Comparison of ENCODE assay signal across 8 cellular contexts in genomic region chr1:46223472-46223943, GRCh38. TPM values are rescaled to one million over a fixed set of nuclear protein-coding genes. Genes with fewer than 3 reads are reported as not detected.
DNase-seq lines count a peak whose midpoint lies in the region; ATAC-seq, FAIRE-seq and TF ChIP-seq lines count a peak whose summit lies in the region.

No MANE protein-coding gene starts in this region.

- H3K4me1 ChIP-seq in GM12878 (ENCODE audit: control insufficient read depth, insufficient read depth, low read length): no peaks in the 10 kb centered on the region
- H3K4me1 ChIP-seq in iPS DF 6.9 (ENCODE audit: control insufficient read depth, insufficient read depth, low read length): peaks cover 3% of the 10 kb centered on the region; the same call in 1 of the 2 replicates
- peaks cover 7% of the 10 kb centered on the region for H3K4me1 ChIP-seq in smooth muscle cell (ENCODE audit: low read depth)

- H3K79me2 ChIP-seq in GM12878 (ENCODE audit: control insufficient read depth, insufficient read depth, low read length) (no peaks in the 10 kb centered on the region), smooth muscle cell (ENCODE audit: low read depth) (no peaks in the 10 kb centered on the region)

- CTCF ChIA-PET in GM12878 (lab: Yijun Ruan, JAX): interaction anchor here (0.6 to 9.7 kb wide), 65 partner anchors 8 to 648 kb away, joined by 3 to 123 read pairs (median 4); partner anchors contain the start of genes GPBP1L1, LRRC41, LURAP1 and POMGNT1

- no peaks in the 10 kb centered on the region for H3K27me3 ChIP-seq in GM12878 (replicated peaks in 1 of 2; ENCODE audit: control insufficient read depth in 2 of 2, insufficient read depth in 2 of 2, low read length in 1 of 2)
- no peaks in the 10 kb centered on the region for H3K27me3 ChIP-seq in iPS DF 6.9 (ENCODE audit: control insufficient read depth, insufficient read depth, low read length)
- H3K27me3 ChIP-seq in smooth muscle cell (ENCODE audit: low read depth): no peaks in the 10 kb centered on the region

- in situ Hi-C loops in GM12878 (cut with MboI): no loop called here

- H2AFZ ChIP-seq in GM12878 (ENCODE audit: control insufficient read depth, low read depth, low read length) (peak overlapping the region; percentile 58), smooth muscle cell (ENCODE audit: low read depth) (no peak overlapping the region)

- H3K9me3 ChIP-seq in GM12878 (replicated peaks; ENCODE audit: control insufficient read depth, insufficient read depth, low read length) (no peaks in the 10 kb centered on the region), iPS DF 6.9 (ENCODE audit: control insufficient read depth, insufficient read depth, low read length) (no peaks in the 10 kb centered on the region), smooth muscle cell (replicated peaks; ENCODE audit: low read depth) (no peaks in the 10 kb centered on the region)

- no peak overlapping the region for H3K27ac ChIP-seq in GM12878 (ENCODE audit: control insufficient read depth, insufficient read depth)
- no peak overlapping the region for H3K27ac ChIP-seq in iPS DF 6.9 (ENCODE audit: low read length)
- H3K27ac ChIP-seq in smooth muscle cell (ENCODE audit: low read depth): no peak overlapping the region

- POLR2A ChIA-PET in GM12878 (lab: Charles Lee): interaction anchor here (1.0 to 1.5 kb wide), 2 partner anchors 24 to 184 kb away, joined by 3 to 9 read pairs; no protein-coding TSS in a partner anchor

- TF ChIP-seq CTCF in GM12878 (IDR thresholded peaks at IDR 0.05 in 2 of 3, conservative IDR thresholded peaks at IDR 0.05 in 1 of 3; ENCODE audit: control insufficient read depth in 2 of 3, extremely low read depth in 1 of 3, insufficient read depth in 1 of 3, low read depth in 3 of 3, low read length in 3 of 3) (peak; percentile 82 to 99 (median 89)), smooth muscle cell (IDR thresholded peaks at IDR 0.05; ENCODE audit: borderline replicate concordance, insufficient read depth, poor library complexity, severe bottlenecking) (peak; percentile 95)

- peak; percentile 92 for FAIRE-seq in GM12878 (lab: Jason Lieb, UNC)

- H3K9ac ChIP-seq in GM12878 (ENCODE audit: control insufficient read depth, insufficient read depth, low read length) (no peak overlapping the region), smooth muscle cell (ENCODE audit: low read depth) (no peak overlapping the region)

- no peak for TF ChIP-seq POLR2A in GM12878 (IDR thresholded peaks at IDR 0.05; ENCODE audit: low read depth, low read length)

- ATAC-seq in HG02571 (IDR thresholded peaks at IDR 0.05; ENCODE audit: unreplicated experiment): peak; percentile 69
- ATAC-seq in GM12878: peak; percentile 99
- no peak for ATAC-seq in GM18861 (IDR thresholded peaks at IDR 0.05; ENCODE audit: unreplicated experiment)

- H3K4me3 ChIP-seq in GM12878: no peak overlapping the region
- no peak overlapping the region for H3K4me3 ChIP-seq in iPS DF 6.9 (ENCODE audit: low read length)
- no peak overlapping the region for H3K4me3 ChIP-seq in smooth muscle cell

- SMC1A ChIA-PET in GM12878 (lab: Charles Lee; ENCODE audit: uncharacterized antibody, unreplicated experiment): interaction anchor here (0.5 to 5.9 kb wide), 28 partner anchors 9 to 298 kb away, joined by 3 to 52 read pairs (median 4); partner anchors contain the start of genes LURAP1, P3R3URF, RAD54L and TSPAN1

- 5% methylated on average over 6 of the region's 6 CpGs for WGBS in GM12878 (ENCODE audit: insufficient coverage, insufficient replicate concordance, low lambda C conversion rate, missing lambda C conversion rate)
- WGBS in iPS DF 6.9 (ENCODE audit: insufficient coverage, insufficient read length): no CpG with 5 or more reads among the region's 6 CpGs
- 20% methylated on average over 6 of the region's 6 CpGs for WGBS in smooth muscle cell (ENCODE audit: low lambda C conversion rate)

- intact Hi-C loops in GM12878 (cut with micrococcal nuclease; ENCODE audit: unreplicated experiment): loop anchor here (1.0 kb wide), 2 partner anchors 43 to 186 kb away; no protein-coding TSS in a partner anchor

- H3K4me2 ChIP-seq in GM12878 (ENCODE audit: control insufficient read depth, insufficient read depth) (no peak overlapping the region), smooth muscle cell (no peak overlapping the region)

- peak; percentile 85 for TF ChIP-seq RAD21 in GM12878 (IDR thresholded peaks at IDR 0.05; ENCODE audit: insufficient read depth, low read depth, low read length)

- H3F3A ChIP-seq in smooth muscle cell (ENCODE audit: low read depth): no peaks in the 10 kb centered on the region

- H4K20me1 ChIP-seq in GM12878 (ENCODE audit: control insufficient read depth, insufficient read depth) (no peaks in the 10 kb centered on the region), smooth muscle cell (ENCODE audit: low read depth) (no peaks in the 10 kb centered on the region)

- no TSS peak for BruUV-seq in GM12878 (replicated peaks; lab: Mats Ljungman, UMichigan)

- DNase-seq in EH (ENCODE audit: low read depth): peak; percentile 90
- DNase-seq in NCI-H1930 (lab: John Stamatoyannopoulos, UW): peak; percentile 49 to 65
- peak; percentile 83 for DNase-seq in T1000 (lab: John Stamatoyannopoulos, UW)
- DNase-seq in GM12878 (ENCODE audit: low read depth, low spot score): no peak
- peak; percentile 70 for DNase-seq in iPS DF 6.9 (ENCODE audit: low read depth, low spot score)
- no peak for DNase-seq in smooth muscle cell (lab: John Stamatoyannopoulos, UW; ENCODE audit: unreplicated experiment)

- no peak for TF ChIP-seq EP300 in GM12878 (IDR thresholded peaks at IDR 0.05; ENCODE audit: borderline replicate concordance in 1 of 2, control insufficient read depth in 1 of 2, low read depth in 2 of 2, low read length in 2 of 2)

- RAD21 ChIA-PET in GM12878 (lab: Charles Lee; ENCODE audit: unreplicated experiment): interaction anchor here (0.8 to 5.1 kb wide), 17 partner anchors 9 to 648 kb away, joined by 3 to 63 read pairs (median 5); partner anchors contain the start of genes P3R3URF, POMGNT1 and RAD54L

- H3K36me3 ChIP-seq in GM12878 (ENCODE audit: control insufficient read depth in 2 of 2, insufficient read depth in 2 of 2, low read length in 1 of 2): no peaks in the 10 kb centered on the region
- H3K36me3 ChIP-seq in iPS DF 6.9 (ENCODE audit: control insufficient read depth, insufficient read depth, low read length): peaks cover 3% of the 10 kb centered on the region; the same call in 1 of the 2 replicates
- H3K36me3 ChIP-seq in smooth muscle cell (ENCODE audit: low read depth): no peaks in the 10 kb centered on the region

RNA-seq across cellular contexts. Expression of gene LURAP1, which starts 20.4 kb away (rescaled TPM):
- total RNA-seq in GM12878 (2013; cell fraction: nucleolus; rRNA removed): not detected in 2 replicates
- total RNA-seq in GM12878 (2014; rRNA removed) (0.22 and 0.40 TPM in 2 replicates), GM12878 (2014; rRNA removed; fragmentation: Illumina TruSeq; extraction: Trizol) (0.13 and 0.18 TPM in 2 replicates), GM12878 (2021) (0.24 and 0.41 TPM in 2 replicates), smooth muscle cell (0.67 and 3.2 TPM in 2 replicates)
- polyA plus RNA-seq in GM12878 (2011; ENCODE audit: low read depth): not detected
- polyA plus RNA-seq in GM12878 (2011; rRNA removed) (0.03 TPM in 1 of 2 replicates, not detected in the other), GM12878 (2014; fragmentation: Illumina TruSeq; extraction: Trizol) (0.06 and 0.24 TPM in 2 replicates), GM12878 (2014; fragmentation: Nextera tagmentation; extraction: Ambion mirVana) (under 1 TPM; 0.03 to 0.05 TPM), GM12878 (2014; rRNA removed) (0.20 and 0.50 TPM in 2 replicates), GM12878 (2016; fragmentation: Nextera tagmentation; extraction: Ambion mirVana) (under 1 TPM; 0.09 to 0.19 TPM), smooth muscle cell (0.85 and 1.4 TPM in 2 replicates)
- polyA plus RNA-seq in GM12878 (2011; cell fraction: cytosol; rRNA removed): 0.05 TPM in 1 of 2 replicates, not detected in the other
- 0.09 TPM in 1 of 2 replicates, not detected in the other for polyA plus RNA-seq in GM12878 (2011; cell fraction: nucleus; rRNA removed)
- polyA plus RNA-seq in GM12878 (2012): 0.07 TPM in 1 of 2 replicates, not detected in the other
- not detected in 2 replicates for polyA minus RNA-seq in GM12878 (2011; rRNA and poly(A)+ RNA removed)
- not detected in 2 replicates for polyA minus RNA-seq in GM12878 (2011; cell fraction: cytosol; rRNA and poly(A)+ RNA removed)
- polyA minus RNA-seq in GM12878 (2011; cell fraction: nucleus; rRNA and poly(A)+ RNA removed): not detected in 2 replicates

RNA-seq across cellular contexts. Expression of gene RAD54L, which starts 24.1 kb away (rescaled TPM):
- total RNA-seq in GM12878 (2013; cell fraction: nucleolus; rRNA removed): 15.3 and 17.4 TPM in 2 replicates
- total RNA-seq in GM12878 (2014; rRNA removed) (15.8 TPM in 2 replicates), GM12878 (2014; rRNA removed; fragmentation: Illumina TruSeq; extraction: Trizol) (12.4 and 12.9 TPM in 2 replicates), GM12878 (2021) (34.0 and 34.7 TPM in 2 replicates), smooth muscle cell (1.7 and 4.9 TPM in 2 replicates)
- 7.4 TPM for polyA plus RNA-seq in GM12878 (2011; ENCODE audit: low read depth)
- polyA plus RNA-seq in GM12878 (2011; rRNA removed) (8.9 and 17.6 TPM in 2 replicates), GM12878 (2014; fragmentation: Illumina TruSeq; extraction: Trizol) (26.5 and 35.5 TPM in 2 replicates), GM12878 (2014; fragmentation: Nextera tagmentation; extraction: Ambion mirVana) (10 to 100 TPM; 15.8 to 26.1 TPM), GM12878 (2014; rRNA removed) (21.1 and 24.5 TPM in 2 replicates), GM12878 (2016; fragmentation: Nextera tagmentation; extraction: Ambion mirVana) (10 to 100 TPM; 51.5 to 54.2 TPM), smooth muscle cell (5.6 and 7.1 TPM in 2 replicates)
- 24.1 and 27.9 TPM in 2 replicates for polyA plus RNA-seq in GM12878 (2011; cell fraction: cytosol; rRNA removed)
- 86.4 and 103 TPM in 2 replicates for polyA plus RNA-seq in GM12878 (2011; cell fraction: nucleus; rRNA removed)
- 10.6 and 18.3 TPM in 2 replicates for polyA plus RNA-seq in GM12878 (2012)
- 20.2 and 21.9 TPM in 2 replicates for polyA minus RNA-seq in GM12878 (2011; rRNA and poly(A)+ RNA removed)
- 11.0 and 11.6 TPM in 2 replicates for polyA minus RNA-seq in GM12878 (2011; cell fraction: cytosol; rRNA and poly(A)+ RNA removed)
- polyA minus RNA-seq in GM12878 (2011; cell fraction: nucleus; rRNA and poly(A)+ RNA removed): 9.6 and 19.3 TPM in 2 replicates

RNA-seq across cellular contexts. Expression of gene POMGNT1, which starts 25.3 kb away (rescaled TPM):
- total RNA-seq in GM12878 (2013; cell fraction: nucleolus; rRNA removed): 61.8 and 62.1 TPM in 2 replicates
- 25.5 and 29.0 TPM in 2 replicates for total RNA-seq in GM12878 (2014; rRNA removed)
- 23.4 and 24.7 TPM in 2 replicates for total RNA-seq in GM12878 (2014; rRNA removed; fragmentation: Illumina TruSeq; extraction: Trizol)
- 34.5 and 36.0 TPM in 2 replicates for total RNA-seq in GM12878 (2021)
- 7.1 TPM for polyA plus RNA-seq in GM12878 (2011; ENCODE audit: low read depth)
- polyA plus RNA-seq in GM12878 (2011; rRNA removed): 21.7 and 30.0 TPM in 2 replicates
- polyA plus RNA-seq in GM12878 (2011; cell fraction: cytosol; rRNA removed): 30.6 and 38.4 TPM in 2 replicates
- 80.7 and 94.3 TPM in 2 replicates for polyA plus RNA-seq in GM12878 (2011; cell fraction: nucleus; rRNA removed)
- 17.8 and 18.0 TPM in 2 replicates for polyA plus RNA-seq in GM12878 (2012)
- polyA plus RNA-seq in GM12878 (2014; fragmentation: Illumina TruSeq; extraction: Trizol): 16.0 and 25.2 TPM in 2 replicates
- polyA plus RNA-seq in GM12878 (2014; fragmentation: Nextera tagmentation; extraction: Ambion mirVana): 10 to 100 TPM in 1 of 2 experiments, 1 to 10 TPM in 1; 8.6 to 29.0 TPM
- 30.4 and 32.5 TPM in 2 replicates for polyA plus RNA-seq in GM12878 (2014; rRNA removed)
- 10 to 100 TPM; 32.6 to 35.2 TPM for polyA plus RNA-seq in GM12878 (2016; fragmentation: Nextera tagmentation; extraction: Ambion mirVana)
- 24.7 and 34.4 TPM in 2 replicates for polyA minus RNA-seq in GM12878 (2011; rRNA and poly(A)+ RNA removed)
- 11.0 and 12.3 TPM in 2 replicates for polyA minus RNA-seq in GM12878 (2011; cell fraction: cytosol; rRNA and poly(A)+ RNA removed)
- 20.6 and 26.1 TPM in 2 replicates for polyA minus RNA-seq in GM12878 (2011; cell fraction: nucleus; rRNA and poly(A)+ RNA removed)
- 39.4 and 56.1 TPM in 2 replicates for total RNA-seq in smooth muscle cell
- polyA plus RNA-seq in smooth muscle cell: 72.4 and 91.0 TPM in 2 replicates

RNA-seq across cellular contexts. Expression of gene P3R3URF, which starts 47.2 kb away (rescaled TPM):
- not detected in 2 replicates for total RNA-seq in GM12878 (2013; cell fraction: nucleolus; rRNA removed)
- total RNA-seq in GM12878 (2014; rRNA removed) (not detected in 2 replicates), GM12878 (2014; rRNA removed; fragmentation: Illumina TruSeq; extraction: Trizol) (not detected in 2 replicates), GM12878 (2021) (not detected in 2 replicates), smooth muscle cell (not detected in 2 replicates)
- not detected for polyA plus RNA-seq in GM12878 (2011; ENCODE audit: low read depth)
- polyA plus RNA-seq in GM12878 (2011; rRNA removed) (not detected in 2 replicates), GM12878 (2014; fragmentation: Illumina TruSeq; extraction: Trizol) (not detected in 2 replicates), GM12878 (2014; fragmentation: Nextera tagmentation; extraction: Ambion mirVana) (not detected), GM12878 (2014; rRNA removed) (not detected in 2 replicates), GM12878 (2016; fragmentation: Nextera tagmentation; extraction: Ambion mirVana) (not detected), smooth muscle cell (not detected in 2 replicates)
- not detected in 2 replicates for polyA plus RNA-seq in GM12878 (2011; cell fraction: cytosol; rRNA removed)
- not detected in 2 replicates for polyA plus RNA-seq in GM12878 (2011; cell fraction: nucleus; rRNA removed)
- not detected in 2 replicates for polyA plus RNA-seq in GM12878 (2012)
- polyA minus RNA-seq in GM12878 (2011; rRNA and poly(A)+ RNA removed): not detected in 2 replicates
- not detected in 2 replicates for polyA minus RNA-seq in GM12878 (2011; cell fraction: cytosol; rRNA and poly(A)+ RNA removed)
- polyA minus RNA-seq in GM12878 (2011; cell fraction: nucleus; rRNA and poly(A)+ RNA removed): not detected in 2 replicates

RNA-seq across cellular contexts. Expression of gene TSPAN1, which starts 48.6 kb away (rescaled TPM):
- not detected in 2 replicates for total RNA-seq in GM12878 (2013; cell fraction: nucleolus; rRNA removed)
- 0.23 and 0.27 TPM in 2 replicates for total RNA-seq in GM12878 (2014; rRNA removed)
- total RNA-seq in GM12878 (2014; rRNA removed; fragmentation: Illumina TruSeq; extraction: Trizol): not detected in 2 replicates
- total RNA-seq in GM12878 (2021): 0.18 and 0.61 TPM in 2 replicates
- polyA plus RNA-seq in GM12878 (2011; ENCODE audit: low read depth): not detected
- polyA plus RNA-seq in GM12878 (2011; rRNA removed): 0.08 and 0.16 TPM in 2 replicates
- 0.32 and 0.43 TPM in 2 replicates for polyA plus RNA-seq in GM12878 (2011; cell fraction: cytosol; rRNA removed)
- 0.18 and 0.34 TPM in 2 replicates for polyA plus RNA-seq in GM12878 (2011; cell fraction: nucleus; rRNA removed)
- 0.08 and 0.19 TPM in 2 replicates for polyA plus RNA-seq in GM12878 (2012)
- polyA plus RNA-seq in GM12878 (2014; fragmentation: Illumina TruSeq; extraction: Trizol): 0.29 TPM in 1 of 2 replicates, not detected in the other
- under 1 TPM in 1 of 2 experiments, not detected in 1; 0.24 TPM for polyA plus RNA-seq in GM12878 (2014; fragmentation: Nextera tagmentation; extraction: Ambion mirVana)
- polyA plus RNA-seq in GM12878 (2014; rRNA removed): 0.09 TPM in 1 of 2 replicates, not detected in the other
- not detected for polyA plus RNA-seq in GM12878 (2016; fragmentation: Nextera tagmentation; extraction: Ambion mirVana)
- not detected in 2 replicates for polyA minus RNA-seq in GM12878 (2011; rRNA and poly(A)+ RNA removed)
- not detected in 2 replicates for polyA minus RNA-seq in GM12878 (2011; cell fraction: cytosol; rRNA and poly(A)+ RNA removed)
- 0.36 and 0.77 TPM in 2 replicates for polyA minus RNA-seq in GM12878 (2011; cell fraction: nucleus; rRNA and poly(A)+ RNA removed)
- total RNA-seq in smooth muscle cell: 1.7 and 10.8 TPM in 2 replicates
- polyA plus RNA-seq in smooth muscle cell: 2.4 and 8.0 TPM in 2 replicates

Comparison
In these comparisons a context has a peak if more than half of its experiments do, and no peak if none do; other contexts are left out.
1. DNase-seq: peak in EH (single experiment), NCI-H1930 (2 of 2), T1000 (single experiment) and iPS DF 6.9 (single experiment); none in GM12878 (single experiment) and smooth muscle cell (single experiment).